Comparison of ENCODE assay signal across 9 cellular contexts in the genomic region with DNA sequence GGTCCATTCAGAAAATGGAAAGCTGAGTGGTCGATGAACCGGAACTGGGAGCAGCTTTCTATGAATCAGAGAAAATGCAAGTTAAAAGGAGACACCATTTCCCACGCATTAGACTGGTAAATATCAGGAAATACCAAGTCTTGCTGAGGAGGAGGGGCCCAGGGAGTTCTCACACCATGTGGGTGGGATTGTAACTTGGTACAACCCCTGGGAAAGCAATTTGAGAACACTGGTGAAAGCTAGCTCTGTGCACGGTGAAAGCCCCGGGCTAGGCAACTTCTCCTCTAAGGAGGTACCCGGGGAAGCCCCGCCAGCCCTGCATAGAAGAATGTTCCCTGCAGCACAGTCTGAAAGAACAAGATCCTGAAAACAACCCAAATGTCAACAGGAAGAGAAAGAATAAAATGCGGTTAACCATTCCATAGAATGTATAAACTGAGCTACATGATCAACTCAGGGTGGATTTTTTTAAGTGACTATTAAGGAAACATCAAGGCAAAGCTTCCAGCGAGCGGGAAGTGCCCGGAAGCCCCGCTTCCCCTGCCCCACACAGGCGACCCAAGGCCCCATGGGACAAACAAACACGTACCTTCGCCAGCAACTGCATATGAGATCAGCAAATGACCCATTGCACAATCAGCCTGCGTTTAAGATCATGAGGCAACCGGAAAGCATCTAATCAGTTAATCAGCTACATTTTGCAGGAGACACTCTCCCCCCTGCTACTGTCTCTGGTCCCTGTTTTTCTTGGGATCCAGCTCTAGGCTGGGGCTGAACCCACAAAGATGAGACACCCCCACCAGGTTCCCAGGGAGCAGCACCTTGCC. TPM values are rescaled to one million over a fixed set of nuclear protein-coding genes. Genes with fewer than 3 reads are reported as not detected.
DNase-seq lines count a peak whose midpoint lies in the region; ATAC-seq, FAIRE-seq and TF ChIP-seq lines count a peak whose summit lies in the region.
"Had no signal": no experiment of that assay in that cellular context is flagged by ENCODE, and none has a peak within 500 bp of the region (broad histone marks: within the 10 kb centered on the region; RNA-seq: fewer than 3 reads in every experiment).

No MANE protein-coding gene starts in this region.

- H3K4me1 Mint-ChIP-seq in progenitor cell of endocrine pancreas (ENCODE audit: low read depth) = peaks cover 29% of the 10 kb centered on the region

- no peak for ATAC-seq in GM18867 (IDR thresholded peaks at IDR 0.05; ENCODE audit: unreplicated experiment)
- no peak for ATAC-seq in GM19395 (IDR thresholded peaks at IDR 0.05; ENCODE audit: unreplicated experiment)

- H3K27ac Mint-ChIP-seq in progenitor cell of endocrine pancreas = peak overlapping the region; percentile 70

- no peaks in the 10 kb centered on the region for H3K9me3 Mint-ChIP-seq in progenitor cell of endocrine pancreas (ENCODE audit: low read depth)

- no peak for TF ChIP-seq CTCF in progenitor cell of endocrine pancreas (IDR thresholded peaks at IDR 0.05; ENCODE audit: unreplicated experiment)

- no peaks in the 10 kb centered on the region for H3K27me3 Mint-ChIP-seq in progenitor cell of endocrine pancreas

- H3K36me3 Mint-ChIP-seq in progenitor cell of endocrine pancreas (ENCODE audit: insufficient read depth) = peaks cover 15% of the 10 kb centered on the region

- no peak overlapping the region for H3K4me3 Mint-ChIP-seq in progenitor cell of endocrine pancreas (ENCODE audit: low read depth)

- peak; percentile 60 for FAIRE-seq in GM18507 (lab: Jason Lieb, UNC)

- DNase-seq in GM18507 (ENCODE audit: extremely low spot score, insufficient read length, low read depth) (no peak), NCI-H526 (lab: John Stamatoyannopoulos, UW) (peak; percentile 11 to 59), fibroblast of peridontal ligament (ENCODE audit: extremely low read depth) (peak; percentile 92), progenitor cell of endocrine pancreas (ENCODE audit: low spot score, unreplicated experiment) (no peak), inferior parietal cortex (ENCODE audit: extremely low spot score) (no peak), cortex of kidney (lab: John Stamatoyannopoulos, UW) (no peak)
- DNase-seq: retina had no signal

RNA-seq across cellular contexts. Expression of a gene that starts 11.3 kb away (rescaled TPM):
- 97.8 and 104 TPM in 2 replicates for total RNA-seq in progenitor cell of endocrine pancreas

Comparison
In these comparisons a context has a peak if more than half of its experiments do, and no peak if none do; other contexts are left out.
1. DNase-seq: peak in NCI-H526 (2 of 2) and fibroblast of peridontal ligament (single experiment); none in GM18507 (single experiment), progenitor cell of endocrine pancreas (single experiment), inferior parietal cortex (single experiment) and cortex of kidney (single experiment).